In genomic region chr9:99309540-99309939, GRCh38 we compare ENCODE assay signal across 31 cellular contexts.
"Had no signal": no experiment of that assay in that cellular context is flagged by ENCODE, and none has a peak within 500 bp of the region (broad histone marks: within the 10 kb centered on the region; RNA-seq: fewer than 3 reads in every experiment).

No MANE protein-coding gene starts in this region.

- H3K36me3 ChIP-seq: ascending aorta, cardiac muscle cell, MG63, SJCRH30, WERI-Rb-1 had no signal

- H3K4me1 ChIP-seq: ascending aorta, SJCRH30 had no signal

- H3K27ac ChIP-seq: ascending aorta, cardiac muscle cell, SJCRH30, SK-N-MC, WERI-Rb-1 had no signal

- H3K9me3 Mint-ChIP-seq: activated CD4-positive, alpha-beta memory T cell treated with anti-CD3 and anti-CD28 coated beads, Interleukin-2, amount 10 ng/mL, durations not matched to agents 7 days and 5 days; activated naive CD4-positive, alpha-beta T cell treated with anti-CD3 and anti-CD28 coated beads, Interleukin-2, amount 50 U/mL, for 24 hours; activated naive CD8-positive, alpha-beta T cell treated with anti-CD3 and anti-CD28 coated beads, Interleukin-2, amount 10 ng/mL, durations not matched to agents 7 days and 5 days; activated T-cell treated with anti-CD3 and anti-CD28 coated beads, Interleukin-2, amount 50 U/mL, for 72 hours; activated T-helper 17 cell treated with anti-CD3 and anti-CD28 coated beads, Interleukin-2, amount 50 U/mL, for 72 hours; central memory CD8-positive, alpha-beta T cell had no signal

- ATAC-seq: activated T-cell treated with anti-CD3 and anti-CD28 coated beads, Interleukin-2, amount 50 U/mL, for 72 hours; activated T-helper 17 cell treated with anti-CD3 and anti-CD28 coated beads, Interleukin-2, amount 50 U/mL, for 72 hours; Panc1 had no signal

- H3K27me3 ChIP-seq: ascending aorta, cardiac muscle cell, MG63, SJCRH30 had no signal

- H3K36me3 Mint-ChIP-seq: activated naive CD4-positive, alpha-beta T cell treated with anti-CD3 and anti-CD28 coated beads, Interleukin-2, amount 50 U/mL, for 24 hours; activated naive CD8-positive, alpha-beta T cell treated with anti-CD3 and anti-CD28 coated beads, Interleukin-2, amount 10 ng/mL, durations not matched to agents 7 days and 5 days had no signal

- H3K4me3 ChIP-seq: ascending aorta, cardiac muscle cell, MG63, SJCRH30, SK-N-MC had no signal

- DNase-seq: activated CD4-positive, alpha-beta memory T cell treated with anti-CD3 and anti-CD28 coated beads, Interleukin-2, amount 10 ng/mL, durations not matched to agents 7 days and 5 days; activated CD4-positive, alpha-beta T cell treated with anti-CD3 and anti-CD28 coated beads for 1 hour; activated CD4-positive, alpha-beta T cell treated with anti-CD3 and anti-CD28 coated beads for 48 hours; activated CD4-positive, CD25-positive, alpha-beta regulatory T cell; activated effector memory CD4-positive, alpha-beta T cell treated with anti-CD3 and anti-CD28 coated beads, Interleukin-2, amount 50 U/mL, for 16 hours; activated naive CD4-positive, alpha-beta T cell; activated naive CD8-positive, alpha-beta T cell treated with anti-CD3 and anti-CD28 coated beads, Interleukin-2, amount 10 ng/mL, durations not matched to agents 7 days and 5 days; activated T-cell treated with anti-CD3 and anti-CD28 coated beads, Interleukin-2, amount 50 U/mL, for 1 hour; activated T-cell treated with anti-CD3 and anti-CD28 coated beads, Interleukin-2, amount 50 U/mL, for 72 hours; amygdala; Kasumi-1; MG63; NCI-H1048; NCI-H1105 treated with DMSO at 0.1 percent for 48 hours; NCI-H1436; NCI-H1694 treated with DMSO at 0.1 percent for 48 hours; NCI-H2029 treated with DMSO at 0.1 percent for 48 hours; NCI-H2107; NCI-H345; NCI-H524 treated with DMSO at 0.1 percent for 48 hours; SHP77; SJCRH30; T1000; WERI-Rb-1 had no signal

- H3K27me3 Mint-ChIP-seq: activated naive CD4-positive, alpha-beta T cell treated with anti-CD3 and anti-CD28 coated beads, Interleukin-2, amount 50 U/mL, for 24 hours had no signal

- H3K9me3 ChIP-seq: ascending aorta, MG63, SJCRH30 had no signal

- H3K27ac Mint-ChIP-seq: activated CD4-positive, alpha-beta memory T cell treated with anti-CD3 and anti-CD28 coated beads, Interleukin-2, amount 10 ng/mL, durations not matched to agents 7 days and 5 days; activated naive CD4-positive, alpha-beta T cell treated with anti-CD3 and anti-CD28 coated beads, Interleukin-2, amount 50 U/mL, for 24 hours; activated naive CD8-positive, alpha-beta T cell treated with anti-CD3 and anti-CD28 coated beads, Interleukin-2, amount 10 ng/mL, durations not matched to agents 7 days and 5 days; activated T-cell treated with anti-CD3 and anti-CD28 coated beads, Interleukin-2, amount 50 U/mL, for 72 hours; activated T-helper 17 cell treated with anti-CD3 and anti-CD28 coated beads, Interleukin-2, amount 50 U/mL, for 72 hours had no signal

- H3K4me3 Mint-ChIP-seq: activated CD4-positive, alpha-beta memory T cell treated with anti-CD3 and anti-CD28 coated beads, Interleukin-2, amount 10 ng/mL, durations not matched to agents 7 days and 5 days; activated naive CD4-positive, alpha-beta T cell treated with anti-CD3 and anti-CD28 coated beads, Interleukin-2, amount 50 U/mL, for 24 hours; activated naive CD8-positive, alpha-beta T cell treated with anti-CD3 and anti-CD28 coated beads, Interleukin-2, amount 10 ng/mL, durations not matched to agents 7 days and 5 days; activated T-cell treated with anti-CD3 and anti-CD28 coated beads, Interleukin-2, amount 50 U/mL, for 72 hours; activated T-helper 17 cell treated with anti-CD3 and anti-CD28 coated beads, Interleukin-2, amount 50 U/mL, for 72 hours; central memory CD8-positive, alpha-beta T cell had no signal

- H3K4me1 Mint-ChIP-seq: activated CD4-positive, alpha-beta memory T cell treated with anti-CD3 and anti-CD28 coated beads, Interleukin-2, amount 10 ng/mL, durations not matched to agents 7 days and 5 days; activated naive CD4-positive, alpha-beta T cell treated with anti-CD3 and anti-CD28 coated beads, Interleukin-2, amount 50 U/mL, for 24 hours; activated naive CD8-positive, alpha-beta T cell treated with anti-CD3 and anti-CD28 coated beads, Interleukin-2, amount 10 ng/mL, durations not matched to agents 7 days and 5 days; activated T-helper 17 cell treated with anti-CD3 and anti-CD28 coated beads, Interleukin-2, amount 50 U/mL, for 72 hours; central memory CD8-positive, alpha-beta T cell had no signal
